Comparison of ENCODE assay signal across 16 cellular contexts in the genomic region with DNA sequence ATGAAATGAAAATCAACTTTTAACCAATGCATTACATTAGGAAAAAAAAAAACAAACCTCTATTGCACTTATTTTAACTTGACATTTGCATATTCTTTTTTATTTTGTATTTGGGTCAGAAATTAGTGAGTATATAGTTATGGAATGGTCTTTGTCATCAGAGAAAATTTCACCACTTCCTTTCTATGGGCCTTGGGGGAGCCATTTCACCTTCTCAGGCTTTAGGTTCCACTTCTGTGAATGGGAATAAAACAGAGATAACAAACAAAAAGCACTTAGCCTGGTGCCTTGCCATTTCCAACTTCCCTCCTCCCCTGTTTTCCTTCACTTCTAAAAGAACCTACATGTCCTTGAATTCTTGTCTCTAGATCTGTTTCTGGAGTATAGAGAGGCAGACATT.
DNase-seq lines count a peak whose midpoint lies in the region; ATAC-seq, FAIRE-seq and TF ChIP-seq lines count a peak whose summit lies in the region.
"Had no signal": no experiment of that assay in that cellular context is flagged by ENCODE, and none has a peak within 500 bp of the region (broad histone marks: within the 10 kb centered on the region; RNA-seq: fewer than 3 reads in every experiment).

No MANE protein-coding gene starts in this region.

- H2BK5ac ChIP-seq in mesendoderm (ENCODE audit: low read length), result no peak overlapping the region

- DNase-seq in GM06990 (ENCODE audit: extremely low read depth, insufficient read length) (no peak), MM.1S (no peak), brain microvascular endothelial cell (peak; percentile 72), mesendoderm (no peak), dorsolateral prefrontal cortex (no peak), suprapubic skin (ENCODE audit: low spot score in 2 of 2) (no peak), gastrocnemius medialis (no peak), frontal cortex (ENCODE audit: low spot score in 2 of 2) (no peak)
- DNase-seq: activated CD4-positive, alpha-beta T cell treated with anti-CD3 and anti-CD28 coated beads, Interleukin-2, amount 50 U/mL, for 1 hour; activated gamma-delta T cell; left cardiac atrium; naive B cell; NCI-H146; sigmoid colon; T-helper 1 cell; tibial artery had no signal

- in situ Hi-C loops in brain microvascular endothelial cell (cut with HindIII; ENCODE audit: low pct_ligation_motif_present, low sequenced_read_pairs) (no loop called here), gastrocnemius medialis (cut with MboI; ENCODE audit: low sequenced_read_pairs in 4 of 4) (no loop called here)

- H3K4me3 ChIP-seq in GM06990 (replicated peaks; ENCODE audit: low read depth, low read length) (no peak overlapping the region), MM.1S (ENCODE audit: low read length) (no peak overlapping the region), brain microvascular endothelial cell (ENCODE audit: low read depth, low read length) (no peak overlapping the region), mesendoderm (ENCODE audit: low read length) (no peak overlapping the region), dorsolateral prefrontal cortex (no peak overlapping the region), suprapubic skin (no peak overlapping the region), gastrocnemius medialis (no peak overlapping the region)
- H3K4me3 ChIP-seq: sigmoid colon, tibial artery had no signal

- H4K5ac ChIP-seq in mesendoderm (ENCODE audit: low read length), result no peak overlapping the region

- H3K56ac ChIP-seq in mesendoderm (ENCODE audit: low read length), result no peak overlapping the region

- no peak for FAIRE-seq in frontal cortex (lab: Jason Lieb, UNC)

- no peak overlapping the region for H4K8ac ChIP-seq in mesendoderm (ENCODE audit: low read depth, low read length)

- no peaks in the 10 kb centered on the region for H3K36me3 ChIP-seq in GM06990 (ENCODE audit: control insufficient read depth, insufficient read depth, low read length)
- no peaks in the 10 kb centered on the region for H3K36me3 ChIP-seq in MM.1S (replicated peaks; ENCODE audit: insufficient read depth, low read length)
- no peaks in the 10 kb centered on the region for H3K36me3 ChIP-seq in brain microvascular endothelial cell (replicated peaks)
- no peaks in the 10 kb centered on the region for H3K36me3 ChIP-seq in mesendoderm (ENCODE audit: control insufficient read depth, insufficient read depth, low read length)
- H3K36me3 ChIP-seq in suprapubic skin, result no peaks in the 10 kb centered on the region
- H3K36me3 ChIP-seq in gastrocnemius medialis, result no peaks in the 10 kb centered on the region
- H3K36me3 ChIP-seq: sigmoid colon, tibial artery had no signal

- H3K9ac ChIP-seq in MM.1S (ENCODE audit: low read length) (no peak overlapping the region), mesendoderm (ENCODE audit: low read length) (no peak overlapping the region)

- peak overlapping the region; percentile 39 for H3K18ac ChIP-seq in mesendoderm (ENCODE audit: low read length)

- H3K4me1 ChIP-seq in MM.1S (ENCODE audit: low read length), result no peaks in the 10 kb centered on the region
- H3K4me1 ChIP-seq in mesendoderm (ENCODE audit: control insufficient read depth, low read depth, low read length), result no peaks in the 10 kb centered on the region
- H3K4me1 ChIP-seq in suprapubic skin, result peaks cover 5% of the 10 kb centered on the region
- H3K4me1 ChIP-seq in gastrocnemius medialis, result no peaks in the 10 kb centered on the region
- H3K4me1 ChIP-seq: sigmoid colon had no signal

- no peaks in the 10 kb centered on the region for H3K9me3 ChIP-seq in MM.1S (replicated peaks; ENCODE audit: insufficient read depth, low read length)
- H3K9me3 ChIP-seq in suprapubic skin, result no peaks in the 10 kb centered on the region
- no peaks in the 10 kb centered on the region for H3K9me3 ChIP-seq in gastrocnemius medialis
- H3K9me3 ChIP-seq: sigmoid colon, tibial artery had no signal

- H3K79me2 ChIP-seq in MM.1S (ENCODE audit: low read length) (no peaks in the 10 kb centered on the region), mesendoderm (ENCODE audit: control insufficient read depth, insufficient read depth, low read length) (no peaks in the 10 kb centered on the region)

- H2AK5ac ChIP-seq in mesendoderm (ENCODE audit: low read length), result no peak overlapping the region

- H3K79me1 ChIP-seq in mesendoderm (ENCODE audit: low read length), result no peaks in the 10 kb centered on the region

- H3K4me2 ChIP-seq in MM.1S (ENCODE audit: low read depth, low read length), result no peak overlapping the region
- H3K4me2 ChIP-seq in mesendoderm (ENCODE audit: low read length), result no peak overlapping the region

- no peaks in the 10 kb centered on the region for H3F3A ChIP-seq in MM.1S (ENCODE audit: insufficient read depth, low read length)

- TF ChIP-seq POLR2A in suprapubic skin (IDR thresholded peaks at IDR 0.05) (no peak), gastrocnemius medialis (IDR thresholded peaks at IDR 0.05) (no peak)

- no peak overlapping the region for H3K27ac ChIP-seq in MM.1S (ENCODE audit: low read length)
- H3K27ac ChIP-seq in brain microvascular endothelial cell, result peak overlapping the region; percentile 56
- H3K27ac ChIP-seq in mesendoderm (ENCODE audit: low read depth, low read length), result no peak overlapping the region
- H3K27ac ChIP-seq in dorsolateral prefrontal cortex, result no peak overlapping the region
- no peak overlapping the region for H3K27ac ChIP-seq in suprapubic skin
- H3K27ac ChIP-seq in gastrocnemius medialis, result no peak overlapping the region
- H3K27ac ChIP-seq: sigmoid colon, tibial artery had no signal

- peak; percentile 21 for TF ChIP-seq CTCF in GM06990 (IDR thresholded peaks at IDR 0.05; ENCODE audit: insufficient read depth, low read length, poor library complexity, severe bottlenecking)
- TF ChIP-seq CTCF in MM.1S (IDR thresholded peaks at IDR 0.05; ENCODE audit: low read length), result peak; percentile 9; the same call in 1 of the 2 replicates
- peak; percentile 38 for TF ChIP-seq CTCF in brain microvascular endothelial cell (IDR thresholded peaks at IDR 0.05; ENCODE audit: low read depth, low read length, missing control alignments)
- TF ChIP-seq CTCF in dorsolateral prefrontal cortex (IDR thresholded peaks at IDR 0.05 in 54 of 56, conservative IDR thresholded peaks at IDR 0.05 in 2 of 56; ENCODE audit: low read depth in 1 of 56, partially characterized antibody in 56 of 56), result no peak
- TF ChIP-seq CTCF in suprapubic skin (IDR thresholded peaks at IDR 0.05), result no peak
- no peak for TF ChIP-seq CTCF in gastrocnemius medialis (IDR thresholded peaks at IDR 0.05 in 4 of 5, conservative IDR thresholded peaks at IDR 0.05 in 1 of 5)

- TF ChIP-seq EP300 in suprapubic skin (IDR thresholded peaks at IDR 0.05), result no peak

- H3K27me3 ChIP-seq in GM06990 (replicated peaks; ENCODE audit: control insufficient read depth, insufficient read depth, low read length), result no peaks in the 10 kb centered on the region
- no peaks in the 10 kb centered on the region for H3K27me3 ChIP-seq in MM.1S (replicated peaks; ENCODE audit: insufficient read depth, low read length)
- H3K27me3 ChIP-seq in brain microvascular endothelial cell (replicated peaks), result no peaks in the 10 kb centered on the region
- no peaks in the 10 kb centered on the region for H3K27me3 ChIP-seq in mesendoderm (ENCODE audit: insufficient read depth, low read length, poor library complexity)
- no peaks in the 10 kb centered on the region for H3K27me3 ChIP-seq in dorsolateral prefrontal cortex
- H3K27me3 ChIP-seq in suprapubic skin, result no peaks in the 10 kb centered on the region
- no peaks in the 10 kb centered on the region for H3K27me3 ChIP-seq in gastrocnemius medialis
- H3K27me3 ChIP-seq: sigmoid colon, tibial artery had no signal

- H2AFZ ChIP-seq in MM.1S (ENCODE audit: low read length), result no peak overlapping the region

- intact Hi-C loops in dorsolateral prefrontal cortex (cut with DNase I), result no loop called here
- intact Hi-C loops in gastrocnemius medialis (cut with DNase I; ENCODE audit: low total_unique reads), result no loop called here

- no peaks in the 10 kb centered on the region for H3K9me2 ChIP-seq in MM.1S (replicated peaks; ENCODE audit: insufficient read depth, low read length)

- no peak overlapping the region for H2BK120ac ChIP-seq in mesendoderm (ENCODE audit: low read depth, low read length)

- H3K23ac ChIP-seq in mesendoderm (ENCODE audit: low read length), result no peak overlapping the region

- no peak overlapping the region for H3K4ac ChIP-seq in mesendoderm (ENCODE audit: low read depth, low read length)

- peak overlapping the region; percentile 36 for H2BK15ac ChIP-seq in mesendoderm (replicated peaks; ENCODE audit: low read depth)

- ATAC-seq in gastrocnemius medialis, result no peak
- ATAC-seq: left cardiac atrium had no signal

- no peaks in the 10 kb centered on the region for H4K20me1 ChIP-seq in MM.1S (ENCODE audit: insufficient read depth, low read length)

Comparison
In these comparisons a context has a peak if more than half of its experiments do, and no peak if none do; other contexts are left out.
1. CTCF ChIP-seq: peak in GM06990 (single experiment), MM.1S (single experiment) and brain microvascular endothelial cell (single experiment); none in dorsolateral prefrontal cortex (0 of 56), suprapubic skin (0 of 2) and gastrocnemius medialis (0 of 5).